In the genomic region with DNA sequence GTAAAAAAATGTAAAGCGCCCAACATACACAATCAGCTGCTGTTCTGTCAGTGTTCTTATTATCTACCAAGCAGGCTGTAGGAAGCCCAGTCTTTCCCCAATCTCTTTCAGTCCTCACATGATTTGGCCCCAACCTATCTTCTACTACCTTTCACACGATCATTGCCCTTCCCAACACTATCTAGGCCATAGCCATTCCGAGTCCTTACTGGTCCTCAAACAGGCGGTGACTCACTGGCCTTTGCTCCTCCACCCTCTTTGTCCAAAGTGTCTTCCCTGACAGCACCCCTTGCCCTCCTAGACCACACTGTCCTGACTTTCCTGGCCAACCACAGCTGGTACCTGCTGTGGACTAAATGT, we compare ENCODE assay signal across 8 cellular contexts. TPM values are rescaled to one million over a fixed set of nuclear protein-coding genes. Genes with fewer than 3 reads are reported as not detected.
DNase-seq lines count a peak whose midpoint lies in the region; TF ChIP-seq lines count a peak whose summit lies in the region.

No MANE protein-coding gene starts in this region.

- no peak for TF ChIP-seq EP300 in stomach (IDR thresholded peaks at IDR 0.05)

- no peaks in the 10 kb centered on the region for H3K27me3 Mint-ChIP-seq in activated T-helper 1 cell treated with anti-CD3 and anti-CD28 coated beads, Interleukin-12 subunit alpha, Interleukin-12 subunit beta, Interleukin-2, Interleukin-4 antibody, amounts not matched to agents 30 ng/mL and 10 ng/mL and 1 ng/mL, durations not matched to agents 14 hours and 24 hours and 36 hours (ENCODE audit: insufficient read depth)

- H3K4me1 ChIP-seq in HUES64 (ENCODE audit: insufficient read depth, low read length) (peaks cover 5% of the 10 kb centered on the region; the same call in 1 of the 2 replicates), iPS-20b (ENCODE audit: insufficient read depth, low read length) (no peaks in the 10 kb centered on the region; the same call in 1 of the 2 replicates), stomach (peaks cover 25 to 47% (median 41%) of the 10 kb centered on the region in 4 donors)

- intact Hi-C loops in activated T-helper 1 cell treated with anti-CD3 and anti-CD28 coated beads, Interleukin-12 subunit alpha, Interleukin-12 subunit beta, Interleukin-2, Interleukin-4 antibody, amounts not matched to agents 30 ng/mL and 10 ng/mL and 1 ng/mL, durations not matched to agents 14 hours and 24 hours and 36 hours (cut with micrococcal nuclease): no loop called here
- intact Hi-C loops in stomach (cut with DNase I; ENCODE audit: low total_unique reads): no loop called here

- 89% methylated on average over 4 of the region's 4 CpGs for WGBS in HUES64
- WGBS in stomach, 5 donors: 70 to 81% (median 74%) methylated on average over 4 of the region's 4 CpGs

- no peak for TF ChIP-seq POLR2A in stomach (IDR thresholded peaks at IDR 0.05)

- H3K4me3 ChIP-seq in HUES64 (ENCODE audit: low read length) (peak overlapping the region; percentile 87; the same call in 1 of the 2 replicates), iPS-20b (ENCODE audit: low read length) (peak overlapping the region; percentile 94), stomach (peak overlapping the region in 3 of 4 donors; percentile 76 to 98 (median 93))

- H3K27me3 ChIP-seq in HUES64 (ENCODE audit: insufficient read depth, low read length): no peaks in the 10 kb centered on the region
- H3K27me3 ChIP-seq in iPS-20b (ENCODE audit: insufficient read depth, low read length): no peaks in the 10 kb centered on the region
- H3K27me3 ChIP-seq in stomach: no peaks in the 10 kb centered on the region

- H3K9ac ChIP-seq in HUES64 (ENCODE audit: low read depth, low read length) (no peak overlapping the region), iPS-20b (ENCODE audit: low read depth, low read length) (peak overlapping the region; percentile 95; the same call in 1 of the 2 replicates)

- no peak for DNase-seq in activated T-helper 1 cell treated with anti-CD3 and anti-CD28 coated beads, Interleukin-12 subunit alpha, Interleukin-12 subunit beta, Interleukin-2, Interleukin-4 antibody, amounts not matched to agents 30 ng/mL and 10 ng/mL and 1 ng/mL, durations not matched to agents 14 hours and 24 hours and 36 hours (ENCODE audit: low spot score)
- no peak for DNase-seq in stomach
- no peak for DNase-seq in NCI-H2029 treated with DMSO at 0.1 percent for 48 hours (lab: John Stamatoyannopoulos, UW)
- no peak for DNase-seq in DMS114 treated with DMSO at 0.1 percent for 48 hours (lab: John Stamatoyannopoulos, UW; ENCODE audit: unreplicated experiment)
- DNase-seq in GM19238 (ENCODE audit: insufficient read length, low spot score): no peak
- DNase-seq in NCI-H526 (lab: John Stamatoyannopoulos, UW): no peak

- peak overlapping the region; percentile 96 for H3K4me3 Mint-ChIP-seq in activated T-helper 1 cell treated with anti-CD3 and anti-CD28 coated beads, Interleukin-12 subunit alpha, Interleukin-12 subunit beta, Interleukin-2, Interleukin-4 antibody, amounts not matched to agents 30 ng/mL and 10 ng/mL and 1 ng/mL, durations not matched to agents 14 hours and 24 hours and 36 hours

- H3K4me1 Mint-ChIP-seq in activated T-helper 1 cell treated with anti-CD3 and anti-CD28 coated beads, Interleukin-12 subunit alpha, Interleukin-12 subunit beta, Interleukin-2, Interleukin-4 antibody, amounts not matched to agents 30 ng/mL and 10 ng/mL and 1 ng/mL, durations not matched to agents 14 hours and 24 hours and 36 hours (ENCODE audit: low read depth): peaks cover 22% of the 10 kb centered on the region

- H3K36me3 ChIP-seq in HUES64 (ENCODE audit: insufficient read depth, low read length) (no peaks in the 10 kb centered on the region), iPS-20b (ENCODE audit: insufficient read depth, low read depth, low read length) (no peaks in the 10 kb centered on the region), stomach (peaks cover 0 to 10% (median 3%) of the 10 kb centered on the region in 4 donors)

- H3K27ac Mint-ChIP-seq in activated T-helper 1 cell treated with anti-CD3 and anti-CD28 coated beads, Interleukin-12 subunit alpha, Interleukin-12 subunit beta, Interleukin-2, Interleukin-4 antibody, amounts not matched to agents 30 ng/mL and 10 ng/mL and 1 ng/mL, durations not matched to agents 14 hours and 24 hours and 36 hours: peak overlapping the region; percentile 94

- no peaks in the 10 kb centered on the region for H3K9me3 ChIP-seq in HUES64 (ENCODE audit: insufficient read depth, low read depth, low read length)
- no peaks in the 10 kb centered on the region for H3K9me3 ChIP-seq in iPS-20b (ENCODE audit: insufficient read depth, low read depth, low read length)
- H3K9me3 ChIP-seq in stomach: no peaks in the 10 kb centered on the region

- peaks cover 2% of the 10 kb centered on the region for H3K36me3 Mint-ChIP-seq in activated T-helper 1 cell treated with anti-CD3 and anti-CD28 coated beads, Interleukin-12 subunit alpha, Interleukin-12 subunit beta, Interleukin-2, Interleukin-4 antibody, amounts not matched to agents 30 ng/mL and 10 ng/mL and 1 ng/mL, durations not matched to agents 14 hours and 24 hours and 36 hours (ENCODE audit: low read depth)

- H3K27ac ChIP-seq in HUES64 (ENCODE audit: low read depth, low read length): no peak overlapping the region
- H3K27ac ChIP-seq in iPS-20b (ENCODE audit: low read length): no peak overlapping the region
- H3K27ac ChIP-seq in stomach: peak overlapping the region; percentile 87 to 97 (median 91)

- TF ChIP-seq CTCF in stomach (IDR thresholded peaks at IDR 0.05): no peak

- no peaks in the 10 kb centered on the region for H3K9me3 Mint-ChIP-seq in activated T-helper 1 cell treated with anti-CD3 and anti-CD28 coated beads, Interleukin-12 subunit alpha, Interleukin-12 subunit beta, Interleukin-2, Interleukin-4 antibody, amounts not matched to agents 30 ng/mL and 10 ng/mL and 1 ng/mL, durations not matched to agents 14 hours and 24 hours and 36 hours

RNA-seq across cellular contexts. Expression of gene RFT1, which starts 0.9 kb away (rescaled TPM):
- 22.1 TPM for polyA plus RNA-seq in HUES64 (2013, experiment 1 of 2)
- 19.7 TPM for polyA plus RNA-seq in HUES64 (2013, experiment 2 of 2)
- 44.9 and 46.2 TPM in 2 replicates for total RNA-seq in activated T-helper 1 cell treated with anti-CD3 and anti-CD28 coated beads, Interleukin-12 subunit alpha, Interleukin-12 subunit beta, Interleukin-2, Interleukin-4 antibody, amounts not matched to agents 30 ng/mL and 10 ng/mL and 1 ng/mL, durations not matched to agents 14 hours and 24 hours and 36 hours
- total RNA-seq in stomach: 10 to 100 TPM in 2 of 5 donors, 1 to 10 TPM in 2, not detected in 1; 7.0 to 16.8 (median 12.1) TPM
- 1 to 10 TPM; 3.3 to 7.9 (median 3.7) TPM for polyA plus RNA-seq in stomach

RNA-seq across cellular contexts. Expression of gene PRKCD, which starts 29.9 kb away (rescaled TPM):
- 10.6 TPM for polyA plus RNA-seq in HUES64 (2013, experiment 1 of 2)
- polyA plus RNA-seq in HUES64 (2013, experiment 2 of 2): 12.0 TPM
- total RNA-seq in activated T-helper 1 cell treated with anti-CD3 and anti-CD28 coated beads, Interleukin-12 subunit alpha, Interleukin-12 subunit beta, Interleukin-2, Interleukin-4 antibody, amounts not matched to agents 30 ng/mL and 10 ng/mL and 1 ng/mL, durations not matched to agents 14 hours and 24 hours and 36 hours: 24.8 and 28.0 TPM in 2 replicates
- total RNA-seq in stomach: 100 to 1,000 TPM in 1 of 5 donors, 10 to 100 TPM in 4; 15.6 to 117 (median 37.9) TPM
- polyA plus RNA-seq in stomach: 10 to 100 TPM; 20.5 to 56.1 (median 36.4) TPM

Comparison
In these comparisons a context has a peak if more than half of its experiments do, and no peak if none do; other contexts are left out.
1. H3K27ac ChIP-seq: peak in stomach (5 of 5); none in HUES64 (single experiment) and iPS-20b (single experiment).
2. Peak in every context shown above with its lines, with median percentiles within 50 percentile points of each other: H3K4me3 ChIP-seq.